In the genomic region with DNA sequence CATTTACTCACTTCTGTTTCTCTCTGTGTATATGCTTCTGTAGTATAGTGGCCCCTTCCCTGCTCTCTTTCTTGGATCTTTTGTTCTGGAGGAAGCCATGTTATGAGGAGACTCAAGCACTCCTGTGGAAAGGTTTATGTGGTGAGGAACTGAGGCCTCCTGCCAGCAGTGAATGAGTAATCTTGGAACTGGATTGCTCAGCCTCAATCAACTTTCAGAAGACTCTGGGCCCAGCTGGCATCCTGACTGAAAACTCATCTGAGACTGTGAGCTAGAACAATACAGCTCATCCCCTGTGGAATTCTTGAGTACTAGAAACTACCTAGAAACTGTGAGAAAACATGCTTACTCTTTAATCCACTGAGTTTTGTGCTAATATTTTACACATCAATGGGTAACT, we compare ENCODE assay signal across 16 cellular contexts.
DNase-seq lines count a peak whose midpoint lies in the region; ATAC-seq lines count a peak whose summit lies in the region.
"Had no signal": no experiment of that assay in that cellular context is flagged by ENCODE, and none has a peak within 500 bp of the region (broad histone marks: within the 10 kb centered on the region; RNA-seq: fewer than 3 reads in every experiment).

No MANE protein-coding gene starts in this region.

- H3K4me1 Mint-ChIP-seq in activated CD4-positive, alpha-beta T cell treated with anti-CD3 and anti-CD28 coated beads for 36 hours, result peaks cover 2% of the 10 kb centered on the region
- H3K4me1 Mint-ChIP-seq: CD8-positive, alpha-beta memory T cell had no signal

- peaks cover 5% of the 10 kb centered on the region for H3K9me3 Mint-ChIP-seq in activated CD4-positive, alpha-beta T cell treated with anti-CD3 and anti-CD28 coated beads for 36 hours (ENCODE audit: low read depth)

- POLR2A ChIA-PET in activated CD4-positive, alpha-beta T cell treated with anti-CD3 and anti-CD28 coated beads for 36 hours (lab: Charles Lee), result no interaction called here

- H3K27ac Mint-ChIP-seq in activated CD4-positive, alpha-beta T cell treated with anti-CD3 and anti-CD28 coated beads for 36 hours, result no peak overlapping the region
- H3K27ac Mint-ChIP-seq: CD8-positive, alpha-beta memory T cell; HFFc6 had no signal

- CTCF ChIA-PET in activated CD4-positive, alpha-beta T cell treated with anti-CD3 and anti-CD28 coated beads for 36 hours (lab: Charles Lee), result no interaction called here

- DNase-seq in activated CD4-positive, alpha-beta T cell treated with anti-CD3 and anti-CD28 coated beads for 36 hours, result peak; percentile 16
- no peak for DNase-seq in activated CD4-positive, alpha-beta T cell treated with anti-CD3 and anti-CD28 coated beads, Interleukin-2, amount 50 U/mL, for 48 hours
- DNase-seq in stimulated activated CD4-positive, alpha-beta T cell treated with anti-CD3 and anti-CD28 coated beads, Interleukin-15, amount 100 ng/mL, for 24 hours, result peak; percentile 5
- DNase-seq in stimulated activated CD4-positive, alpha-beta T cell treated with anti-CD3 and anti-CD28 coated beads, Interleukin-2, amount 100 ng/mL, for 48 hours, result no peak
- DNase-seq in astrocyte of the hippocampus (ENCODE audit: low read depth, low spot score), result peak; percentile 2
- DNase-seq in NOMO-1 treated with DMSO at 0.1 percent for 48 hours (lab: John Stamatoyannopoulos, UW; ENCODE audit: unreplicated experiment), result no peak
- no peak for DNase-seq in AG20443 (ENCODE audit: low spot score)
- DNase-seq: AML-193; Caco-2; CD8-positive, alpha-beta memory T cell; DMS53; GF-D8; HCEC 1CT; HFFc6 had no signal

- ATAC-seq in activated CD4-positive, alpha-beta T cell treated with anti-CD3 and anti-CD28 coated beads for 36 hours, result no peak
- ATAC-seq: GM12878, HepG2 had no signal

- no peak overlapping the region for H3K4me3 Mint-ChIP-seq in activated CD4-positive, alpha-beta T cell treated with anti-CD3 and anti-CD28 coated beads for 36 hours
- H3K4me3 Mint-ChIP-seq: CD8-positive, alpha-beta memory T cell; HFFc6 had no signal

- intact Hi-C loops in activated CD4-positive, alpha-beta T cell treated with anti-CD3 and anti-CD28 coated beads for 36 hours (cut with DNase I, micrococcal nuclease), result no loop called here

- peaks cover 15% of the 10 kb centered on the region for H3K27me3 Mint-ChIP-seq in activated CD4-positive, alpha-beta T cell treated with anti-CD3 and anti-CD28 coated beads for 36 hours

- H3K36me3 Mint-ChIP-seq in activated CD4-positive, alpha-beta T cell treated with anti-CD3 and anti-CD28 coated beads for 36 hours (ENCODE audit: low read depth), result no peaks in the 10 kb centered on the region
- H3K36me3 Mint-ChIP-seq: CD8-positive, alpha-beta memory T cell had no signal

Comparison
In these comparisons a context has a peak if more than half of its experiments do, and no peak if none do; other contexts are left out.
1. DNase-seq: peak in activated CD4-positive, alpha-beta T cell treated with anti-CD3 and anti-CD28 coated beads for 36 hours (single experiment), stimulated activated CD4-positive, alpha-beta T cell treated with anti-CD3 and anti-CD28 coated beads, Interleukin-15, amount 100 ng/mL, for 24 hours (single experiment) and astrocyte of the hippocampus (single experiment); none in activated CD4-positive, alpha-beta T cell treated with anti-CD3 and anti-CD28 coated beads, Interleukin-2, amount 50 U/mL, for 48 hours (0 of 2), stimulated activated CD4-positive, alpha-beta T cell treated with anti-CD3 and anti-CD28 coated beads, Interleukin-2, amount 100 ng/mL, for 48 hours (0 of 2), NOMO-1 treated with DMSO at 0.1 percent for 48 hours (single experiment) and AG20443 (single experiment).